14 cellular contexts compared by ENCODE assay signal in the genomic region with DNA sequence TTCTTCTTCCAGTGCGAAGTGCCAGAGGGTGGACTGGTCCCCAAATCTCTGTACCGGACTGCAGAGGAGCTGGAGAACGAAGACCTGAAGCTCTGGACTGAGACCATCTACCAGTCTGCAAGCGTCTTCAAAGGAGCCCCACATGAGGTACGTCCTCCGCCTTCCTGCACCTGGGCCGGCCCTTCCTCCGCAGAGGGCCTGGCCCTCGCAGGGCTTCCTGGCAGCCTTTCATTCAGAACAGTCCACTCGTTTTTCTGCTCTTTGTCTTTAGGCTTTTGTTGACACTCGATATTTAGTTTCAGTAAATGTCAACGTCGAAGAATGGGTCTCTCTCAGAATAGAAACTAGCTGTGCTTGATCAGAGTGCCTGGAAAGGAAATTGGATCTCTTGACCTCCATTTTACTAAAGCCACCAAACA.
DNase-seq lines count a peak whose midpoint lies in the region; FAIRE-seq and TF ChIP-seq lines count a peak whose summit lies in the region.
"Had no signal": no experiment of that assay in that cellular context is flagged by ENCODE, and none has a peak within 500 bp of the region (broad histone marks: within the 10 kb centered on the region; RNA-seq: fewer than 3 reads in every experiment).

No MANE protein-coding gene starts in this region.

- in situ Hi-C loops in KBM-7 (cut with MboI; ENCODE audit: low pct_unique_long_range_greater_than_20kb, low sequenced_read_pairs) = no loop called here

- peaks cover 0 to 40% (median 2%) of the 10 kb centered on the region in 3 donors for H3K4me1 ChIP-seq in esophagus squamous epithelium
- peaks cover 17 to 98% (median 75%) of the 10 kb centered on the region in 6 donors for H3K4me1 ChIP-seq in spleen
- no peaks in the 10 kb centered on the region for H3K4me1 ChIP-seq in small intestine (ENCODE audit: control insufficient read depth in 2 of 2, insufficient read depth in 1 of 2, low read depth in 1 of 2, low read length in 1 of 2)
- no peaks in the 10 kb centered on the region for H3K4me1 ChIP-seq in ovary (ENCODE audit: insufficient read depth)

- no peak for FAIRE-seq in small intestine (lab: Jason Lieb, UNC)

- peaks cover 47% of the 10 kb centered on the region for H3K36me3 Mint-ChIP-seq in HFFc6 (ENCODE audit: low read depth)

- H3K9me3 ChIP-seq in esophagus squamous epithelium (no peaks in the 10 kb centered on the region), spleen (no peaks in the 10 kb centered on the region), small intestine (ENCODE audit: control insufficient read depth, low read depth) (no peaks in the 10 kb centered on the region), ovary (no peaks in the 10 kb centered on the region)
- H3K9me3 ChIP-seq: BLaER1, esophagus muscularis mucosa had no signal

- DNase-seq in HFFc6 (no peak), NCI-H2196 treated with DMSO at 0.1 percent for 48 hours (lab: John Stamatoyannopoulos, UW; ENCODE audit: unreplicated experiment) (peak; percentile 96), esophagus squamous epithelium (lab: John Stamatoyannopoulos, UW) (no peak), spleen (no peak), NCI-H2171 treated with DMSO at 0.1 percent for 48 hours (lab: John Stamatoyannopoulos, UW) (no peak), small intestine (no peak), KBM-7 (no peak), ovary (no peak)
- DNase-seq: activated naive CD4-positive, alpha-beta T cell treated with anti-CD3 and anti-CD28 coated beads, Interleukin-2, amount 50 U/mL, for 16 hours; cerebellar nuclear complex; midbrain; SIG-M5 had no signal

- WGBS in esophagus squamous epithelium, 2 donors = 74 to 82% methylated on average over 11 to 12 of the region's 13 CpGs
- whole genome bisulfite sequencing in spleen, 5 donors = 70 to 82% (median 77%) methylated on average over 13 of the region's 13 CpGs
- WGBS in small intestine, 3 donors = 81 to 88% (median 84%) methylated on average over 13 of the region's 13 CpGs
- WGBS in ovary, 3 donors = 76 to 85% (median 82%) methylated on average over 13 of the region's 13 CpGs

- H3K27me3 ChIP-seq in esophagus squamous epithelium = no peaks in the 10 kb centered on the region
- no peaks in the 10 kb centered on the region for H3K27me3 ChIP-seq in spleen (replicated peaks in 1 of 7)
- no peaks in the 10 kb centered on the region for H3K27me3 ChIP-seq in small intestine (ENCODE audit: control insufficient read depth in 2 of 2, insufficient read depth in 2 of 2, low read length in 2 of 2)
- no peaks in the 10 kb centered on the region for H3K27me3 ChIP-seq in ovary
- H3K27me3 ChIP-seq: BLaER1, esophagus muscularis mucosa had no signal

- TF ChIP-seq CTCF in HFFc6 (IDR thresholded peaks at IDR 0.05) (no peak), esophagus squamous epithelium (IDR thresholded peaks at IDR 0.05) (no peak), spleen (IDR thresholded peaks at IDR 0.05 in 8 of 11, conservative IDR thresholded peaks at IDR 0.05 in 3 of 11) (no peak), ovary (IDR thresholded peaks at IDR 0.05) (no peak)

- peaks cover 34% of the 10 kb centered on the region for H3K4me1 Mint-ChIP-seq in HFFc6 (ENCODE audit: low read depth)

- no peak overlapping the region for H3K4me3 Mint-ChIP-seq in HFFc6

- H3K27ac ChIP-seq in esophagus squamous epithelium (peak overlapping the region in 3 of 4 donors; percentile 8 to 13 (median 11)), spleen (peak overlapping the region in 5 of 8 donors; percentile 44 to 80 (median 71)), small intestine (ENCODE audit: low read depth in 1 of 2, low read length in 1 of 2) (no peak overlapping the region), ovary (no peak overlapping the region)
- H3K27ac ChIP-seq: BLaER1 had no signal

- H3K27me3 Mint-ChIP-seq in HFFc6 (ENCODE audit: insufficient read depth) = peaks cover 4% of the 10 kb centered on the region

- H3K4me3 ChIP-seq in esophagus squamous epithelium (no peak overlapping the region), spleen (no peak overlapping the region), small intestine (ENCODE audit: low read depth in 1 of 2, low read length in 2 of 2) (no peak overlapping the region), ovary (no peak overlapping the region)
- H3K4me3 ChIP-seq: BLaER1, esophagus muscularis mucosa had no signal

- TF ChIP-seq POLR2A in esophagus squamous epithelium (IDR thresholded peaks at IDR 0.05) (no peak), spleen (IDR thresholded peaks at IDR 0.05) (no peak), ovary (IDR thresholded peaks at IDR 0.05) (no peak)

- no peak for TF ChIP-seq EP300 in ovary (IDR thresholded peaks at IDR 0.05)

- no peaks in the 10 kb centered on the region for H3K9me3 Mint-ChIP-seq in HFFc6

- intact Hi-C loops in esophagus squamous epithelium (cut with DNase I) (no loop called here), spleen (cut with DNase I; ENCODE audit: low total_unique reads) (no loop called here), ovary (cut with DNase I) (loop anchor here in 1 of 4 donors (5.0 kb wide), 1 partner anchor 112 kb away; no protein-coding TSS in a partner anchor)

- H3K27ac Mint-ChIP-seq in HFFc6 = peak overlapping the region; percentile 75; the same call in 1 of the 2 replicates

- H3K36me3 ChIP-seq in esophagus squamous epithelium = peaks cover 29 to 100% (median 58%) of the 10 kb centered on the region in 3 donors
- H3K36me3 ChIP-seq in spleen = peaks cover 7 to 100% (median 96%) of the 10 kb centered on the region in 6 donors
- H3K36me3 ChIP-seq in small intestine (ENCODE audit: control insufficient read depth in 2 of 2, insufficient read depth in 2 of 2, low read length in 2 of 2) = peaks cover 14 to 24% of the 10 kb centered on the region in 2 donors
- no peaks in the 10 kb centered on the region for H3K36me3 ChIP-seq in ovary

Comparison
In these comparisons a context has a peak if more than half of its experiments do, and no peak if none do; other contexts are left out.
1. H3K27ac ChIP-seq: peak in esophagus squamous epithelium (3 of 4) and spleen (5 of 8); none in small intestine (0 of 2) and ovary (0 of 2).